ENCODE assay signal across 17 cellular contexts in the genomic region with DNA sequence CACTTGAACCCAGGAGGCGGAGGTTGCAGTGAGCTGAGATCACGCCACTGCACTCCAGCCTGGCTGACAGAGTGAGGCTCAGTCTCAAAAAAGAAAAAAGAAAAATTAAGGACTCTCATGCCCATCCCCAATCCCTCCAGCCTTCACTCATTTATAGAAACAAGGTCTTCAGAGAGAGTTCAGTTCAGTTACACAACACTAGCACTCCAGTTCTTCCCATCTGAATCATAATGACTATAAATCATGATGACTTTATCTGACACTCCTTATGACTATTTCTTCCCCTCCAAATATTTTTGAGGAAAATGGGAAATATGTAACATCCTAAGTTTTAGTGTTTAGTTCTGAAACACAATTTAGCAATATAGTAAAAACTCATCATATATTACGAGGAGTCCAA.
"Had no signal": no experiment of that assay in that cellular context is flagged by ENCODE, and none has a peak within 500 bp of the region (broad histone marks: within the 10 kb centered on the region; RNA-seq: fewer than 3 reads in every experiment).

No MANE protein-coding gene starts in this region.

- DNase-seq: effector memory CD8-positive, alpha-beta T cell; erythroblast; heart right ventricle; hypothalamus; left lung; lower lobe of right lung; mesenchymal stem cell; midbrain; nucleus accumbens; pancreas; right cardiac atrium; small intestine; stimulated activated CD4-positive, alpha-beta T cell treated with anti-CD3 and anti-CD28 coated beads, Interleukin-2, amount 100 ng/mL, for 48 hours; stimulated activated naive CD4-positive, alpha-beta T cell treated with Interleukin-2 at 50 U/mL for 16 hours; trophoblast cell had no signal

- ATAC-seq: effector memory CD8-positive, alpha-beta T cell; heart right ventricle; left lung; lower lobe of right lung; natural killer cell treated with Interleukin-12 subunit alpha and Interleukin-12 subunit beta and Interleukin-15 and Interleukin-18, amount 100 ng/mL, for 72 hours; pancreas; right cardiac atrium had no signal

- H3K27ac ChIP-seq: heart right ventricle, left lung, lower lobe of right lung, neural progenitor cell, pancreas had no signal

- H3K4me3 ChIP-seq: heart right ventricle, left lung, lower lobe of right lung, neural progenitor cell, pancreas had no signal
